9 cellular contexts compared by ENCODE assay signal in genomic region chr1:43836267-43836951, GRCh38.
A peak's percentile ranks its signal among the peaks of the same experiment; 100 is the strongest.
DNase-seq lines count a peak whose midpoint lies in the region; ATAC-seq and TF ChIP-seq lines count a peak whose summit lies in the region.
"Had no signal": no experiment of that assay in that cellular context is flagged by ENCODE, and none has a peak within 500 bp of the region (broad histone marks: within the 10 kb centered on the region; RNA-seq: fewer than 3 reads in every experiment).

No MANE protein-coding gene starts in this region.

- H3K9me3 ChIP-seq in right atrium auricular region (no peaks in the 10 kb centered on the region), MG63 (no peaks in the 10 kb centered on the region)

- H3K4me3 Mint-ChIP-seq in activated naive CD4-positive, alpha-beta T cell treated with anti-CD3 and anti-CD28 coated beads, Interleukin-2, amount 10 ng/mL, durations not matched to agents 7 days and 5 days, result no peak overlapping the region
- H3K4me3 Mint-ChIP-seq in mesothelial cell of epicardium, result no peak overlapping the region
- H3K4me3 Mint-ChIP-seq in stimulated activated naive CD8-positive, alpha-beta T cell treated with anti-CD3 and anti-CD28 coated beads, Interleukin-15, amount 100 ng/mL, for 72 hours, result peak overlapping the region in 1 of 2 donors; percentile 41

- CTCF ChIA-PET in RWPE1 (lab: Yijun Ruan, JAX), result no interaction called here
- CTCF ChIA-PET in activated naive CD4-positive, alpha-beta T cell treated with anti-CD3 and anti-CD28 coated beads, Interleukin-2, amount 10 ng/mL, durations not matched to agents 7 days and 5 days (lab: Charles Lee), result no interaction called here

- no peaks in the 10 kb centered on the region for H3K27me3 Mint-ChIP-seq in activated naive CD4-positive, alpha-beta T cell treated with anti-CD3 and anti-CD28 coated beads, Interleukin-2, amount 10 ng/mL, durations not matched to agents 7 days and 5 days
- no peaks in the 10 kb centered on the region for H3K27me3 Mint-ChIP-seq in mesothelial cell of epicardium (ENCODE audit: low read depth)
- H3K27me3 Mint-ChIP-seq in stimulated activated naive CD8-positive, alpha-beta T cell treated with anti-CD3 and anti-CD28 coated beads, Interleukin-15, amount 100 ng/mL, for 72 hours, result no peaks in the 10 kb centered on the region

- peaks cover 58% of the 10 kb centered on the region for H3K4me1 Mint-ChIP-seq in activated naive CD4-positive, alpha-beta T cell treated with anti-CD3 and anti-CD28 coated beads, Interleukin-2, amount 10 ng/mL, durations not matched to agents 7 days and 5 days
- peaks cover 44% of the 10 kb centered on the region for H3K4me1 Mint-ChIP-seq in mesothelial cell of epicardium
- H3K4me1 Mint-ChIP-seq in stimulated activated naive CD8-positive, alpha-beta T cell treated with anti-CD3 and anti-CD28 coated beads, Interleukin-15, amount 100 ng/mL, for 72 hours, result peaks cover 72% of the 10 kb centered on the region

- intact Hi-C loops in Right ventricle myocardium inferior (cut with DNase I), result loop anchor here (10.0 kb wide), 1 partner anchor 98 kb away; the partner anchor contains the start of gene ARTN

- H3K36me3 ChIP-seq in right atrium auricular region (peaks cover 10% of the 10 kb centered on the region), MG63 (peaks cover 3% of the 10 kb centered on the region)

- POLR2A ChIA-PET in RWPE1 (lab: Yijun Ruan, JAX; ENCODE audit: low non-redundant PET), result no interaction called here

- DNase-seq in Right ventricle myocardium inferior (ENCODE audit: missing footprints), result no peak
- no peak for DNase-seq in right atrium auricular region (ENCODE audit: low spot score)
- peak; percentile 24 for DNase-seq in MG63
- peak; percentile 84 for DNase-seq in RWPE1 (ENCODE audit: low spot score)
- peak; percentile 50 for DNase-seq in activated naive CD4-positive, alpha-beta T cell treated with anti-CD3 and anti-CD28 coated beads, Interleukin-2, amount 10 ng/mL, durations not matched to agents 7 days and 5 days
- peak; percentile 76 to 83 for DNase-seq in mesothelial cell of epicardium (ENCODE audit: low spot score in 2 of 2, unreplicated experiment in 2 of 2)
- peak; percentile 73 to 81 for DNase-seq in stimulated activated naive CD8-positive, alpha-beta T cell treated with anti-CD3 and anti-CD28 coated beads, Interleukin-15, amount 100 ng/mL, for 72 hours

- TF ChIP-seq CTCF in right atrium auricular region (IDR thresholded peaks at IDR 0.05) (no peak), RWPE1 (conservative IDR thresholded peaks at IDR 0.05; ENCODE audit: low read depth) (no peak), mesothelial cell of epicardium (IDR thresholded peaks at IDR 0.05; ENCODE audit: unreplicated experiment) (no peak)

- H3K4me3 ChIP-seq in right atrium auricular region (no peak overlapping the region), MG63 (no peak overlapping the region)
- H3K4me3 ChIP-seq: dorsolateral prefrontal cortex had no signal

- ATAC-seq in Right ventricle myocardium inferior (peak; percentile 54), GM19035 (IDR thresholded peaks at IDR 0.05; ENCODE audit: unreplicated experiment) (no peak)
- ATAC-seq in stimulated activated naive CD8-positive, alpha-beta T cell treated with anti-CD3 and anti-CD28 coated beads, Interleukin-15, amount 100 ng/mL, for 72 hours, result peak; percentile 78

- H3K27ac ChIP-seq in right atrium auricular region (no peak overlapping the region), RWPE1 (peak overlapping the region; percentile 76)

- no peaks in the 10 kb centered on the region for H3K27me3 ChIP-seq in right atrium auricular region
- H3K27me3 ChIP-seq in MG63, result no peaks in the 10 kb centered on the region
- H3K27me3 ChIP-seq: dorsolateral prefrontal cortex had no signal

- H3K27ac Mint-ChIP-seq in activated naive CD4-positive, alpha-beta T cell treated with anti-CD3 and anti-CD28 coated beads, Interleukin-2, amount 10 ng/mL, durations not matched to agents 7 days and 5 days, result no peak overlapping the region
- H3K27ac Mint-ChIP-seq in mesothelial cell of epicardium, result peak overlapping the region; percentile 71
- H3K27ac Mint-ChIP-seq in stimulated activated naive CD8-positive, alpha-beta T cell treated with anti-CD3 and anti-CD28 coated beads, Interleukin-15, amount 100 ng/mL, for 72 hours, result peak overlapping the region; percentile 32 to 83

- H3K9me3 Mint-ChIP-seq in activated naive CD4-positive, alpha-beta T cell treated with anti-CD3 and anti-CD28 coated beads, Interleukin-2, amount 10 ng/mL, durations not matched to agents 7 days and 5 days, result no peaks in the 10 kb centered on the region
- H3K9me3 Mint-ChIP-seq in mesothelial cell of epicardium, result no peaks in the 10 kb centered on the region
- H3K9me3 Mint-ChIP-seq in stimulated activated naive CD8-positive, alpha-beta T cell treated with anti-CD3 and anti-CD28 coated beads, Interleukin-15, amount 100 ng/mL, for 72 hours, result no peaks in the 10 kb centered on the region

- peaks cover 17% of the 10 kb centered on the region for H3K36me3 Mint-ChIP-seq in activated naive CD4-positive, alpha-beta T cell treated with anti-CD3 and anti-CD28 coated beads, Interleukin-2, amount 10 ng/mL, durations not matched to agents 7 days and 5 days
- H3K36me3 Mint-ChIP-seq in mesothelial cell of epicardium, result peaks cover 7% of the 10 kb centered on the region

- H3K4me1 ChIP-seq in right atrium auricular region, result peaks cover 0 to 34% of the 10 kb centered on the region in 2 donors

Comparison
In these comparisons a context has a peak if more than half of its experiments do, and no peak if none do; other contexts are left out.
1. DNase-seq: peak in MG63 (single experiment), RWPE1 (single experiment), activated naive CD4-positive, alpha-beta T cell treated with anti-CD3 and anti-CD28 coated beads, Interleukin-2, amount 10 ng/mL, durations not matched to agents 7 days and 5 days (single experiment), mesothelial cell of epicardium (2 of 2) and stimulated activated naive CD8-positive, alpha-beta T cell treated with anti-CD3 and anti-CD28 coated beads, Interleukin-15, amount 100 ng/mL, for 72 hours (2 of 2); none in Right ventricle myocardium inferior (single experiment) and right atrium auricular region (single experiment).